Comparison of ENCODE assay signal across 23 cellular contexts in genomic region chr5:94698189-94698588, GRCh38.
DNase-seq lines count a peak whose midpoint lies in the region; ATAC-seq and TF ChIP-seq lines count a peak whose summit lies in the region.
"Had no signal": no experiment of that assay in that cellular context is flagged by ENCODE, and none has a peak within 500 bp of the region (broad histone marks: within the 10 kb centered on the region; RNA-seq: fewer than 3 reads in every experiment).

No MANE protein-coding gene starts in this region.

- H3K4me3 ChIP-seq in neural cell (ENCODE audit: low read length): no peak overlapping the region

- CTCF ChIA-PET in HEK293T (lab: Yijun Ruan, JAX): no interaction called here
- CTCF ChIA-PET in WTC11 (lab: Charles Lee): no interaction called here

- peak overlapping the region; percentile 90; the same call in 1 of the 2 replicates for H3K27ac Mint-ChIP-seq in WTC11
- H3K27ac Mint-ChIP-seq in progenitor cell of endocrine pancreas: no peak overlapping the region
- H3K27ac Mint-ChIP-seq: CD8-positive, alpha-beta T cell; H9 had no signal

- peak; percentile 10 for DNase-seq in ELF-1 (ENCODE audit: low read depth, low spot score)
- DNase-seq in HEK293T (ENCODE audit: extremely low spot score): no peak
- no peak for DNase-seq in WTC11 (ENCODE audit: low spot score)
- DNase-seq in progenitor cell of endocrine pancreas (ENCODE audit: low spot score, unreplicated experiment): no peak
- no peak for DNase-seq in activated gamma-delta T cell treated with Interleukin-2 at 50 U/mL for 16 hours
- DNase-seq: AML-193; CD8-positive, alpha-beta T cell; GF-D8; H9; KBM-7; NCI-H1092 treated with DMSO at 0.1 percent for 48 hours; NCI-H1436 treated with DMSO at 0.1 percent for 48 hours; NCI-H2029 treated with DMSO at 0.1 percent for 48 hours; NCI-H2171; NCI-H446; NCI-H526 treated with DMSO at 0.1 percent for 48 hours; SIG-M5 had no signal

- no peaks in the 10 kb centered on the region for H3F3A ChIP-seq in neural cell (ENCODE audit: insufficient read depth, low read length, poor library complexity, severe bottlenecking)

- no peak overlapping the region for H3K4me2 ChIP-seq in neural cell (ENCODE audit: low read length)

- TF ChIP-seq RAD21 in neural cell (conservative IDR thresholded peaks at IDR 0.05): no peak

- peak; percentile 48 for TF ChIP-seq EP300 in neural cell (conservative IDR thresholded peaks at IDR 0.05; ENCODE audit: poor library complexity, severe bottlenecking)

- POLR2A ChIA-PET in HEK293T (lab: Yijun Ruan, JAX): no interaction called here
- POLR2A ChIA-PET in WTC11 (lab: Charles Lee): no interaction called here

- no peak for TF ChIP-seq CTCF in WTC11 (IDR thresholded peaks at IDR 0.05)
- peak; percentile 10 for TF ChIP-seq CTCF in neural cell (IDR thresholded peaks at IDR 0.05; ENCODE audit: poor library complexity, severe bottlenecking)
- TF ChIP-seq CTCF in progenitor cell of endocrine pancreas (IDR thresholded peaks at IDR 0.05; ENCODE audit: unreplicated experiment): no peak

- peaks cover 8% of the 10 kb centered on the region for H3K9me3 Mint-ChIP-seq in WTC11
- H3K9me3 Mint-ChIP-seq in progenitor cell of endocrine pancreas (ENCODE audit: low read depth): no peaks in the 10 kb centered on the region
- H3K9me3 Mint-ChIP-seq: CD8-positive, alpha-beta T cell; H9 had no signal

- H3K4me3 Mint-ChIP-seq in WTC11 (no peak overlapping the region), progenitor cell of endocrine pancreas (ENCODE audit: low read depth) (no peak overlapping the region)
- H3K4me3 Mint-ChIP-seq: CD8-positive, alpha-beta T cell; H9 had no signal

- no peaks in the 10 kb centered on the region for H3K27me3 ChIP-seq in neural cell (ENCODE audit: insufficient read depth, low read depth, low read length)

- no peak overlapping the region for H2AFZ ChIP-seq in neural cell (ENCODE audit: low read depth, low read length)

- H4K20me1 ChIP-seq in neural cell (ENCODE audit: insufficient read depth): no peaks in the 10 kb centered on the region

- H3K36me3 Mint-ChIP-seq in WTC11: peaks cover 21% of the 10 kb centered on the region
- H3K36me3 Mint-ChIP-seq in progenitor cell of endocrine pancreas (ENCODE audit: insufficient read depth): peaks cover 8% of the 10 kb centered on the region

- H3K27me3 Mint-ChIP-seq in WTC11 (ENCODE audit: low read depth) (no peaks in the 10 kb centered on the region), progenitor cell of endocrine pancreas (no peaks in the 10 kb centered on the region)

- no peak for ATAC-seq in WTC11
- no peak for ATAC-seq in HG02588 (IDR thresholded peaks at IDR 0.05; ENCODE audit: unreplicated experiment)
- ATAC-seq: CD8-positive, alpha-beta T cell; HepG2; Panc1; SK-N-SH treated with all-trans-retinoic acid at 6 μM for 48 hours had no signal

- no peak overlapping the region for H3K9ac ChIP-seq in neural cell (ENCODE audit: low read length)

- H3K27ac ChIP-seq in neural cell (ENCODE audit: low read length): no peak overlapping the region
- H3K27ac ChIP-seq: HL-60 had no signal

- no peaks in the 10 kb centered on the region for H3K9me2 ChIP-seq in neural cell (ENCODE audit: insufficient read depth, low read length)

- no peaks in the 10 kb centered on the region for H3K79me2 ChIP-seq in neural cell (replicated peaks; ENCODE audit: insufficient read depth, low read length)

- no peaks in the 10 kb centered on the region for H3K9me3 ChIP-seq in neural cell (ENCODE audit: low read length)

- no peaks in the 10 kb centered on the region for H3K36me3 ChIP-seq in neural cell (ENCODE audit: insufficient read depth, low read length)

- H3K4me1 Mint-ChIP-seq in WTC11: no peaks in the 10 kb centered on the region; the same call in 1 of the 2 replicates
- peaks cover 24% of the 10 kb centered on the region for H3K4me1 Mint-ChIP-seq in progenitor cell of endocrine pancreas (ENCODE audit: low read depth)
- H3K4me1 Mint-ChIP-seq: H9 had no signal

TF ChIP-seq in HEK293T, 16 proteins besides CTCF, POLR2A, EP300 and RAD21:
- TF ChIP-seq PKNOX1 (IDR thresholded peaks at IDR 0.05) (peak; percentile 90), SUZ12 (IDR thresholded peaks at IDR 0.05) (no peak)

TF ChIP-seq in WTC11, 78 proteins besides CTCF, POLR2A, EP300 and RAD21 (continues in another document):
- no peak for TF ChIP-seq FOXP4 (CRISPR knock-in tag; IDR thresholded peaks at IDR 0.05)
- TF ChIP-seq ZMAT4 (CRISPR knock-in tag; IDR thresholded peaks at IDR 0.05): no peak
- TF ChIP-seq USF2 (CRISPR knock-in tag; IDR thresholded peaks at IDR 0.05): no peak
- TF ChIP-seq MAX (CRISPR knock-in tag; IDR thresholded peaks at IDR 0.05): no peak
- no peak for TF ChIP-seq ZNF121 (CRISPR knock-in tag; IDR thresholded peaks at IDR 0.05)
- TF ChIP-seq TP53 (CRISPR knock-in tag; IDR thresholded peaks at IDR 0.05): no peak

TF ChIP-seq in neural cell, 6 proteins besides CTCF, POLR2A, EP300 and RAD21:
- no peak for TF ChIP-seq MXI1 (conservative IDR thresholded peaks at IDR 0.05; ENCODE audit: poor library complexity, severe bottlenecking)
- TF ChIP-seq EZH2 (IDR thresholded peaks at IDR 0.05; ENCODE audit: borderline replicate concordance, insufficient read depth, low read length, poor library complexity, severe bottlenecking): no peak
- TF ChIP-seq REST (IDR thresholded peaks at IDR 0.05; ENCODE audit: borderline replicate concordance): no peak
- no peak for TF ChIP-seq TAF1 (IDR thresholded peaks at IDR 0.05; ENCODE audit: low read depth)
- TF ChIP-seq POLR2AphosphoS5 (IDR thresholded peaks at IDR 0.05): peak; percentile 52
- TF ChIP-seq SMC3 (conservative IDR thresholded peaks at IDR 0.05; ENCODE audit: poor library complexity): no peak
